Comparison of ENCODE assay signal across 12 cellular contexts in genomic region chr1:219659682-219660081, GRCh38. TPM values are rescaled to one million over a fixed set of nuclear protein-coding genes. Genes with fewer than 3 reads are reported as not detected.
A peak's percentile ranks its signal among the peaks of the same experiment; 100 is the strongest.
DNase-seq lines count a peak whose midpoint lies in the region; TF ChIP-seq lines count a peak whose summit lies in the region.
"Had no signal": no experiment of that assay in that cellular context is flagged by ENCODE, and none has a peak within 500 bp of the region (broad histone marks: within the 10 kb centered on the region; RNA-seq: fewer than 3 reads in every experiment).

No MANE protein-coding gene starts in this region.

- no peak overlapping the region for H3K4me3 Mint-ChIP-seq in MCF 10A (ENCODE audit: unreplicated experiment)
- H3K4me3 Mint-ChIP-seq in CD4-positive, alpha-beta memory T cell, result no peak overlapping the region

- no peaks in the 10 kb centered on the region for H3K9me3 ChIP-seq in mammary epithelial cell (replicated peaks; ENCODE audit: insufficient read depth, low read length)
- H3K9me3 ChIP-seq in CD4-positive, alpha-beta memory T cell (ENCODE audit: control insufficient read depth in 1 of 2, low read length in 2 of 2), result no peaks in the 10 kb centered on the region

- H3K4me1 Mint-ChIP-seq in MCF 10A (ENCODE audit: insufficient read depth, unreplicated experiment), result peaks cover 10% of the 10 kb centered on the region
- peaks cover 0 to 8% (median 3%) of the 10 kb centered on the region in 4 donors for H3K4me1 Mint-ChIP-seq in CD4-positive, alpha-beta memory T cell

- CTCF ChIA-PET in MCF 10A (lab: Yijun Ruan, JAX), result interaction anchor here (0.6 to 1.7 kb wide), 2 partner anchors 35 to 153 kb away, joined by 3 to 4 read pairs; no protein-coding TSS in a partner anchor
- CTCF ChIA-PET in mammary epithelial cell (lab: Charles Lee; ENCODE audit: low non-redundant PET), result no interaction called here
- CTCF ChIA-PET in CD4-positive, alpha-beta memory T cell (lab: Charles Lee; ENCODE audit: partially characterized antibody), result no interaction called here

- in situ Hi-C loops in mammary epithelial cell (cut with MboI; ENCODE audit: low sequenced_read_pairs in 2 of 2), result no loop called here

- H3K9ac ChIP-seq in mammary epithelial cell (ENCODE audit: insufficient read depth, low read length), result no peak overlapping the region

- BruUV-seq in MCF 10A (replicated peaks; lab: Mats Ljungman, UMichigan) (no TSS peak), mammary epithelial cell (replicated peaks; lab: Mats Ljungman, UMichigan) (no TSS peak)

- WGBS in mammary epithelial cell (ENCODE audit: low coverage, missing lambda C conversion rate), result 77% methylated on average over 1 of the region's 1 CpG

- H3K27ac ChIP-seq in mammary epithelial cell (ENCODE audit: insufficient read depth, low read depth, low read length), result no peak overlapping the region
- H3K27ac ChIP-seq in CD4-positive, alpha-beta memory T cell (ENCODE audit: low read depth, low read length), result no peak overlapping the region

- no peaks in the 10 kb centered on the region for H3K27me3 ChIP-seq in mammary epithelial cell (ENCODE audit: insufficient read depth, low read length)
- H3K27me3 ChIP-seq in CD4-positive, alpha-beta memory T cell (ENCODE audit: insufficient read depth, low read length), result peaks cover 4% of the 10 kb centered on the region

- peaks cover 66% of the 10 kb centered on the region for H3K27me3 Mint-ChIP-seq in MCF 10A (ENCODE audit: insufficient read depth, unreplicated experiment)
- H3K27me3 Mint-ChIP-seq in CD4-positive, alpha-beta memory T cell, result peaks cover 3 to 7% of the 10 kb centered on the region in 2 donors

- no peaks in the 10 kb centered on the region for H3K79me2 ChIP-seq in mammary epithelial cell (ENCODE audit: insufficient read depth, low read length)

- intact Hi-C loops in MCF 10A (cut with micrococcal nuclease), result loop anchor here (5.0 kb wide), 1 partner anchor 153 kb away; no protein-coding TSS in a partner anchor
- intact Hi-C loops in mammary epithelial cell (cut with micrococcal nuclease), result loop anchor here (5.0 kb wide), 1 partner anchor 148 kb away; no protein-coding TSS in a partner anchor
- intact Hi-C loops in CD4-positive, alpha-beta memory T cell (cut with micrococcal nuclease), result no loop called here

- no peak overlapping the region for H3K27ac Mint-ChIP-seq in MCF 10A (ENCODE audit: low read depth, unreplicated experiment)
- no peak overlapping the region for H3K27ac Mint-ChIP-seq in CD4-positive, alpha-beta memory T cell

- H3K4me1 ChIP-seq in mammary epithelial cell (ENCODE audit: insufficient read depth, low read length), result no peaks in the 10 kb centered on the region
- no peaks in the 10 kb centered on the region for H3K4me1 ChIP-seq in CD4-positive, alpha-beta memory T cell (ENCODE audit: insufficient read depth, low read length)

- H3K4me2 ChIP-seq in mammary epithelial cell (ENCODE audit: insufficient read depth, low read depth, low read length), result no peak overlapping the region

- H3K36me3 Mint-ChIP-seq in MCF 10A (ENCODE audit: insufficient read depth, unreplicated experiment), result no peaks in the 10 kb centered on the region
- H3K36me3 Mint-ChIP-seq in CD4-positive, alpha-beta memory T cell, result no peaks in the 10 kb centered on the region

- H3K4me3 ChIP-seq in mammary epithelial cell (replicated peaks in 1 of 3; ENCODE audit: insufficient read depth in 1 of 3, low read depth in 2 of 3, low read length in 3 of 3), result no peak overlapping the region
- H3K4me3 ChIP-seq in choroid plexus epithelial cell (ENCODE audit: low read depth, low read length), result no peak overlapping the region
- no peak overlapping the region for H3K4me3 ChIP-seq in CD4-positive, alpha-beta memory T cell (ENCODE audit: low read length in 2 of 2)

- POLR2A ChIA-PET in MCF 10A (lab: Yijun Ruan, JAX), result no interaction called here
- POLR2A ChIA-PET in CD4-positive, alpha-beta memory T cell (lab: Charles Lee; ENCODE audit: partially characterized antibody), result no interaction called here

- no peaks in the 10 kb centered on the region for H4K20me1 ChIP-seq in mammary epithelial cell (ENCODE audit: insufficient read depth, low read length)

- DNase-seq in MCF 10A (ENCODE audit: unreplicated experiment) (peak; percentile 75), mammary epithelial cell (no peak), NCI-H510A (lab: John Stamatoyannopoulos, UW) (peak; percentile 24), choroid plexus epithelial cell (ENCODE audit: low read depth) (peak; percentile 100), smooth muscle cell of the brain vasculature (ENCODE audit: low read depth, low spot score) (peak; percentile 94), T-helper 1 cell (no peak)
- no peak for DNase-seq in CD4-positive, alpha-beta memory T cell
- DNase-seq in activated CD4-positive, alpha-beta T cell treated with anti-CD3 and anti-CD28 coated beads, Interleukin-2, amount 50 U/mL, for 4 hours, result no peak
- DNase-seq: AML-193, erythroblast had no signal

- H3K36me3 ChIP-seq in mammary epithelial cell (ENCODE audit: insufficient read depth, low read length), result no peaks in the 10 kb centered on the region
- H3K36me3 ChIP-seq in CD4-positive, alpha-beta memory T cell (ENCODE audit: insufficient read depth, low read length), result no peaks in the 10 kb centered on the region

- no peaks in the 10 kb centered on the region for H3K9me3 Mint-ChIP-seq in MCF 10A (ENCODE audit: unreplicated experiment)
- H3K9me3 Mint-ChIP-seq in CD4-positive, alpha-beta memory T cell, result peaks cover 0 to 10% (median 2%) of the 10 kb centered on the region in 8 donors

- dilution Hi-C loops in mammary epithelial cell (cut with HindIII; ENCODE audit: low sequenced_read_pairs), result no loop called here

- no peak overlapping the region for H2AFZ ChIP-seq in mammary epithelial cell (ENCODE audit: low read depth, low read length)

- no peak for TF ChIP-seq CTCF in MCF 10A (IDR thresholded peaks at IDR 0.05; ENCODE audit: unreplicated experiment)
- TF ChIP-seq CTCF in mammary epithelial cell (conservative IDR thresholded peaks at IDR 0.05 in 1 of 2, IDR thresholded peaks at IDR 0.05 in 1 of 2; ENCODE audit: extremely low read depth in 1 of 2, insufficient read depth in 1 of 2, low read depth in 1 of 2, low read length in 2 of 2), result no peak
- TF ChIP-seq CTCF in choroid plexus epithelial cell (conservative IDR thresholded peaks at IDR 0.05; ENCODE audit: low read depth, low read length), result no peak

RNA-seq across cellular contexts. Expression of gene ZC3H11B, which starts 46.8 kb away (rescaled TPM):
- total RNA-seq in MCF 10A (2022) (0.15 TPM in 1 of 2 replicates, not detected in the other), mammary epithelial cell (not detected)
- polyA plus RNA-seq in mammary epithelial cell, result 0.06 TPM
- not detected for polyA minus RNA-seq in mammary epithelial cell
- total RNA-seq in CD4-positive, alpha-beta memory T cell, result not detected
- not detected for polyA plus RNA-seq in CD4-positive, alpha-beta memory T cell
- total RNA-seq: left lobe of liver, pulmonary artery endothelial cell had no signal

Comparison
In these comparisons a context has a peak if more than half of its experiments do, and no peak if none do; other contexts are left out.
1. DNase-seq: peak in MCF 10A (single experiment), NCI-H510A (single experiment), choroid plexus epithelial cell (single experiment) and smooth muscle cell of the brain vasculature (single experiment); none in mammary epithelial cell (single experiment), CD4-positive, alpha-beta memory T cell (0 of 5), T-helper 1 cell (0 of 5) and activated CD4-positive, alpha-beta T cell treated with anti-CD3 and anti-CD28 coated beads, Interleukin-2, amount 50 U/mL, for 4 hours (0 of 2).